ENCODE assay signal across 19 cellular contexts in genomic region chr6:11492444-11493300, GRCh38. TPM values are rescaled to one million over a fixed set of nuclear protein-coding genes. Genes with fewer than 3 reads are reported as not detected.
DNase-seq lines count a peak whose midpoint lies in the region; ATAC-seq and TF ChIP-seq lines count a peak whose summit lies in the region.
"Had no signal": no experiment of that assay in that cellular context is flagged by ENCODE, and none has a peak within 500 bp of the region (broad histone marks: within the 10 kb centered on the region; RNA-seq: fewer than 3 reads in every experiment).

No MANE protein-coding gene starts in this region.

- H3K9me3 ChIP-seq in OCI-LY7 (ENCODE audit: low read length) (no peaks in the 10 kb centered on the region), mesenchymal stem cell (ENCODE audit: control insufficient read depth, low read length) (no peaks in the 10 kb centered on the region)
- H3K9me3 ChIP-seq: BE2C, heart right ventricle had no signal

- H3K4me3 Mint-ChIP-seq in HFFc6, result no peak overlapping the region
- H3K4me3 Mint-ChIP-seq: activated B cell treated with CpG ODN at 0.5 μM for 24 hours, neural crest cell, T-cell had no signal

- H3K4ac ChIP-seq in mesenchymal stem cell (ENCODE audit: low read depth in 1 of 2, low read length in 2 of 2), result no peak overlapping the region

- H3K18ac ChIP-seq in mesenchymal stem cell (ENCODE audit: low read depth in 1 of 2, low read length in 2 of 2), result no peak overlapping the region

- H4K20me1 ChIP-seq in OCI-LY7 (ENCODE audit: insufficient read depth, low read length), result no peaks in the 10 kb centered on the region

- H3K4me1 ChIP-seq in OCI-LY7 (ENCODE audit: insufficient read depth, low read length, poor library complexity, severe bottlenecking) (peaks cover 28% of the 10 kb centered on the region), mesenchymal stem cell (ENCODE audit: control insufficient read depth, insufficient read depth, low read depth, low read length) (peaks cover 3% of the 10 kb centered on the region)
- H3K4me1 ChIP-seq: BE2C had no signal

- H3K23ac ChIP-seq in mesenchymal stem cell (ENCODE audit: low read length in 2 of 2), result no peak overlapping the region

- no peak overlapping the region for H4K8ac ChIP-seq in mesenchymal stem cell (ENCODE audit: low read length)

- H3K9ac ChIP-seq in mesenchymal stem cell (ENCODE audit: low read length), result no peak overlapping the region

- H2BK12ac ChIP-seq in mesenchymal stem cell (ENCODE audit: low read length in 2 of 2), result no peak overlapping the region

- CTCF ChIA-PET in OCI-LY7 (lab: Charles Lee; ENCODE audit: unreplicated experiment), result no interaction called here

- H3K27ac ChIP-seq in OCI-LY7 (ENCODE audit: low read depth, low read length, poor library complexity, severe bottlenecking) (no peak overlapping the region), mesenchymal stem cell (ENCODE audit: low read length, poor library complexity, severe bottlenecking) (no peak overlapping the region)
- H3K27ac ChIP-seq: heart right ventricle, RWPE1 had no signal

- POLR2A ChIA-PET in OCI-LY7 (lab: Charles Lee), result interaction anchor here (0.7 to 1.0 kb wide), 3 partner anchors 33 to 1087 kb away, joined by 3 to 4 read pairs (median 4); no protein-coding TSS in a partner anchor

- H3K9me3 Mint-ChIP-seq in HFFc6, result no peaks in the 10 kb centered on the region
- H3K9me3 Mint-ChIP-seq: activated B cell treated with CpG ODN at 0.5 μM for 24 hours, neural crest cell, T-cell had no signal

- no peaks in the 10 kb centered on the region for H3K79me2 ChIP-seq in OCI-LY7 (ENCODE audit: insufficient read depth, low read depth, low read length)

- H3K27me3 ChIP-seq in mesenchymal stem cell (ENCODE audit: control insufficient read depth in 1 of 2, insufficient read depth in 1 of 2, low read length in 2 of 2), result peaks cover 0 to 2% of the 10 kb centered on the region in 2 experiments
- H3K27me3 ChIP-seq: BE2C had no signal

- WGBS in mesenchymal stem cell, result 68% methylated on average over 11 of the region's 11 CpGs

- H3K36me3 ChIP-seq in OCI-LY7 (ENCODE audit: insufficient read depth, low read length) (no peaks in the 10 kb centered on the region), mesenchymal stem cell (ENCODE audit: control insufficient read depth in 1 of 2, insufficient read depth in 2 of 2, low read depth in 1 of 2, low read length in 2 of 2) (no peaks in the 10 kb centered on the region)
- H3K36me3 ChIP-seq: BE2C, heart right ventricle had no signal

- BruUV-seq in OCI-LY7 (replicated peaks; lab: Mats Ljungman, UMichigan), result no TSS peak

- H3K4me1 Mint-ChIP-seq in HFFc6 (ENCODE audit: low read depth), result peaks cover 8% of the 10 kb centered on the region

- no peaks in the 10 kb centered on the region for H3K9me2 ChIP-seq in OCI-LY7 (ENCODE audit: insufficient read depth, low read length)

- H3K27ac Mint-ChIP-seq in HFFc6, result no peak overlapping the region
- H3K27ac Mint-ChIP-seq: activated B cell treated with CpG ODN at 0.5 μM for 24 hours, T-cell had no signal

- no peaks in the 10 kb centered on the region for H3K36me3 Mint-ChIP-seq in HFFc6 (ENCODE audit: low read depth)
- H3K36me3 Mint-ChIP-seq: T-cell had no signal

- TF ChIP-seq CTCF in HFFc6 (IDR thresholded peaks at IDR 0.05) (no peak), OCI-LY7 (conservative IDR thresholded peaks at IDR 0.05; ENCODE audit: low read length) (no peak)

- no peak overlapping the region for H3K4me3 ChIP-seq in OCI-LY7 (ENCODE audit: low read depth, low read length, poor library complexity, severe bottlenecking)
- H3K4me3 ChIP-seq in mesenchymal stem cell (ENCODE audit: insufficient read depth in 1 of 2, low read depth in 1 of 2, low read length in 2 of 2), result no peak overlapping the region
- H3K4me3 ChIP-seq: heart right ventricle had no signal

- no peak overlapping the region for H3K14ac ChIP-seq in mesenchymal stem cell (ENCODE audit: low read length in 2 of 2)

- H3K27me3 Mint-ChIP-seq in HFFc6 (ENCODE audit: insufficient read depth), result no peaks in the 10 kb centered on the region
- H3K27me3 Mint-ChIP-seq: activated B cell treated with CpG ODN at 0.5 μM for 24 hours, T-cell had no signal

- H3K4me2 ChIP-seq in OCI-LY7 (ENCODE audit: low read length), result no peak overlapping the region
- H3K4me2 ChIP-seq in mesenchymal stem cell (ENCODE audit: low read length, poor library complexity, severe bottlenecking), result no peak overlapping the region

- H2AFZ ChIP-seq in OCI-LY7 (ENCODE audit: low read length) (peak overlapping the region; percentile 20; the same call in 1 of the 2 replicates), mesenchymal stem cell (ENCODE audit: low read depth, low read length) (no peak overlapping the region)

- H2BK5ac ChIP-seq in mesenchymal stem cell (ENCODE audit: low read depth, low read length, poor library complexity, severe bottlenecking), result no peak overlapping the region

- H2BK120ac ChIP-seq in mesenchymal stem cell (ENCODE audit: low read depth, low read length), result no peak overlapping the region

- H3K79me1 ChIP-seq in mesenchymal stem cell (replicated peaks; ENCODE audit: low read length, poor library complexity, severe bottlenecking), result no peaks in the 10 kb centered on the region

- H4K91ac ChIP-seq in mesenchymal stem cell (ENCODE audit: low read length), result no peak overlapping the region

- H2AK5ac ChIP-seq in mesenchymal stem cell (ENCODE audit: low read length, severe bottlenecking), result peak overlapping the region; percentile 38

- intact Hi-C loops in OCI-LY7 (cut with micrococcal nuclease; ENCODE audit: unreplicated experiment), result no loop called here

- H2BK15ac ChIP-seq in mesenchymal stem cell (ENCODE audit: low read depth, poor library complexity, severe bottlenecking), result no peak overlapping the region

- ATAC-seq in HG02981 (IDR thresholded peaks at IDR 0.05; ENCODE audit: unreplicated experiment), result no peak
- ATAC-seq in GM21528 (IDR thresholded peaks at IDR 0.05; ENCODE audit: low FRiP score, unreplicated experiment), result no peak
- ATAC-seq: heart right ventricle, T-cell had no signal

- DNase-seq in GM04503 (ENCODE audit: low read depth), result peak; percentile 26
- peak; percentile 14 for DNase-seq in HFFc6
- DNase-seq in OCI-LY7 (ENCODE audit: low spot score), result no peak
- peak; percentile 65 for DNase-seq in mesenchymal stem cell
- DNase-seq in DMS79 (lab: John Stamatoyannopoulos, UW), result no peak
- DNase-seq in cerebellum (ENCODE audit: low spot score), result no peak
- DNase-seq: activated B cell treated with CpG ODN at 0.5 μM for 24 hours, activated gamma-delta T cell, BE2C, cortex of kidney, heart right ventricle, islet precursor cell, NCI-H2029, NCI-H69, T-cell had no signal

RNA-seq across cellular contexts. Expression of gene TMEM170B, which starts 44.9 kb away (rescaled TPM):
- under 1 TPM; 0.14 to 0.21 (median 0.19) TPM for total RNA-seq in HFFc6 (2021; fragmentation: NEBNext Ultra II Directional; extraction: Animal tissue kit (Norgen Biotek cat#: 25700))
- 3.4 and 4.1 TPM in 2 replicates for total RNA-seq in OCI-LY7 (2014; rRNA removed; shearing (Covaris generic))
- total RNA-seq in OCI-LY7 (2022) (5.1 and 5.6 TPM in 2 replicates), cerebellum (42.9 TPM)
- 1.2 TPM for polyA plus RNA-seq in mesenchymal stem cell (2013, experiment 1 of 2)
- 1.3 TPM for polyA plus RNA-seq in mesenchymal stem cell (2013, experiment 2 of 2)

Comparison
In these comparisons a context has a peak if more than half of its experiments do, and no peak if none do; other contexts are left out.
1. DNase-seq: peak in GM04503 (single experiment), HFFc6 (single experiment) and mesenchymal stem cell (single experiment); none in OCI-LY7 (single experiment), DMS79 (single experiment) and cerebellum (single experiment).